ENCODE assay signal across 1 cellular context in genomic region chr6:170439366-170440351, GRCh38.
TF ChIP-seq lines count a peak whose summit lies in the region.

No MANE protein-coding gene starts in this region.

TF ChIP-seq in HepG2, 621 proteins besides CTCF, POLR2A, EP300 and RAD21 (continued from another document):
- TF ChIP-seq, protein P1, sequence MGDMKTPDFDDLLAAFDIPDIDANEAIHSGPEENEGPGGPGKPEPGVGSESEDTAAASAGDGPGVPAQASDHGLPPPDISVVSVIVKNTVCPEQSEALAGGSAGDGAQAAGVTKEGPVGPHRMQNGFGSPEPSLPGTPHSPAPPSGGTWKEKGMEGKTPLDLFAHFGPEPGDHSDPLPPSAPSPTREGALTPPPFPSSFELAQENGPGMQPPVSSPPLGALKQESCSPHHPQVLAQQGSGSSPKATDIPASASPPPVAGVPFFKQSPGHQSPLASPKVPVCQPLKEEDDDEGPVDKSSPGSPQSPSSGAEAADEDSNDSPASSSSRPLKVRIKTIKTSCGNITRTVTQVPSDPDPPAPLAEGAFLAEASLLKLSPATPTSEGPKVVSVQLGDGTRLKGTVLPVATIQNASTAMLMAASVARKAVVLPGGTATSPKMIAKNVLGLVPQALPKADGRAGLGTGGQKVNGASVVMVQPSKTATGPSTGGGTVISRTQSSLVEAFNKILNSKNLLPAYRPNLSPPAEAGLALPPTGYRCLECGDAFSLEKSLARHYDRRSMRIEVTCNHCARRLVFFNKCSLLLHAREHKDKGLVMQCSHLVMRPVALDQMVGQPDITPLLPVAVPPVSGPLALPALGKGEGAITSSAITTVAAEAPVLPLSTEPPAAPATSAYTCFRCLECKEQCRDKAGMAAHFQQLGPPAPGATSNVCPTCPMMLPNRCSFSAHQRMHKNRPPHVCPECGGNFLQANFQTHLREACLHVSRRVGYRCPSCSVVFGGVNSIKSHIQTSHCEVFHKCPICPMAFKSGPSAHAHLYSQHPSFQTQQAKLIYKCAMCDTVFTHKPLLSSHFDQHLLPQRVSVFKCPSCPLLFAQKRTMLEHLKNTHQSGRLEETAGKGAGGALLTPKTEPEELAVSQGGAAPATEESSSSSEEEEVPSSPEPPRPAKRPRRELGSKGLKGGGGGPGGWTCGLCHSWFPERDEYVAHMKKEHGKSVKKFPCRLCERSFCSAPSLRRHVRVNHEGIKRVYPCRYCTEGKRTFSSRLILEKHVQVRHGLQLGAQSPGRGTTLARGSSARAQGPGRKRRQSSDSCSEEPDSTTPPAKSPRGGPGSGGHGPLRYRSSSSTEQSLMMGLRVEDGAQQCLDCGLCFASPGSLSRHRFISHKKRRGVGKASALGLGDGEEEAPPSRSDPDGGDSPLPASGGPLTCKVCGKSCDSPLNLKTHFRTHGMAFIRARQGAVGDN (CRISPR knock-in tag; IDR thresholded peaks at IDR 0.05), result peak; percentile 24; the same call in 1 of the 2 replicates
- TF ChIP-seq ZZZ3 (CRISPR knock-in tag; IDR thresholded peaks at IDR 0.05; ENCODE audit: borderline replicate concordance) (no peak), MNT (IDR thresholded peaks at IDR 0.05) (peak; percentile 89)
- TF ChIP-seq, protein P2, sequence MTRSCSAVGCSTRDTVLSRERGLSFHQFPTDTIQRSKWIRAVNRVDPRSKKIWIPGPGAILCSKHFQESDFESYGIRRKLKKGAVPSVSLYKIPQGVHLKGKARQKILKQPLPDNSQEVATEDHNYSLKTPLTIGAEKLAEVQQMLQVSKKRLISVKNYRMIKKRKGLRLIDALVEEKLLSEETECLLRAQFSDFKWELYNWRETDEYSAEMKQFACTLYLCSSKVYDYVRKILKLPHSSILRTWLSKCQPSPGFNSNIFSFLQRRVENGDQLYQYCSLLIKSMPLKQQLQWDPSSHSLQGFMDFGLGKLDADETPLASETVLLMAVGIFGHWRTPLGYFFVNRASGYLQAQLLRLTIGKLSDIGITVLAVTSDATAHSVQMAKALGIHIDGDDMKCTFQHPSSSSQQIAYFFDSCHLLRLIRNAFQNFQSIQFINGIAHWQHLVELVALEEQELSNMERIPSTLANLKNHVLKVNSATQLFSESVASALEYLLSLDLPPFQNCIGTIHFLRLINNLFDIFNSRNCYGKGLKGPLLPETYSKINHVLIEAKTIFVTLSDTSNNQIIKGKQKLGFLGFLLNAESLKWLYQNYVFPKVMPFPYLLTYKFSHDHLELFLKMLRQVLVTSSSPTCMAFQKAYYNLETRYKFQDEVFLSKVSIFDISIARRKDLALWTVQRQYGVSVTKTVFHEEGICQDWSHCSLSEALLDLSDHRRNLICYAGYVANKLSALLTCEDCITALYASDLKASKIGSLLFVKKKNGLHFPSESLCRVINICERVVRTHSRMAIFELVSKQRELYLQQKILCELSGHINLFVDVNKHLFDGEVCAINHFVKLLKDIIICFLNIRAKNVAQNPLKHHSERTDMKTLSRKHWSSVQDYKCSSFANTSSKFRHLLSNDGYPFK (CRISPR knock-in tag; IDR thresholded peaks at IDR 0.05; ENCODE audit: borderline replicate concordance), result 0 out of 2 replicates have a peak, but pooled peaks have one; percentile 17
